Comparison of ENCODE assay signal across 1 cellular context in genomic region chr3:18208856-18209255, GRCh38.
TF ChIP-seq lines count a peak whose summit lies in the region.

No MANE protein-coding gene starts in this region.

TF ChIP-seq in K562, 482 proteins besides CTCF, POLR2A, EP300 and RAD21 (continued from another document and continues in another):
- TF ChIP-seq ZBTB11 (CRISPR knock-in tag; IDR thresholded peaks at IDR 0.05) (peak in 1 of 3 experiments; percentile 38; a peak in 1 of 6 replicates), SMARCA4 (IDR thresholded peaks at IDR 0.05) (no peak), ELK1 (CRISPR knock-in tag; IDR thresholded peaks at IDR 0.05) (no peak), TCF3 (CRISPR knock-in tag; IDR thresholded peaks at IDR 0.05) (0 out of 2 replicates have a peak, but pooled peaks have one; percentile 6), ELF4 (CRISPR knock-in tag; IDR thresholded peaks at IDR 0.05) (no peak), PKNOX1 (IDR thresholded peaks at IDR 0.05) (no peak), ZNF699 (CRISPR knock-in tag; IDR thresholded peaks at IDR 0.05; ENCODE audit: insufficient replicate concordance) (no peak), ZNF57 (CRISPR knock-in tag; IDR thresholded peaks at IDR 0.05) (no peak), MEIS2 (IDR thresholded peaks at IDR 0.05; ENCODE audit: partially characterized antibody) (peak; percentile 6), FOXA3 (CRISPR knock-in tag; conservative IDR thresholded peaks at IDR 0.05 in 1 of 2, IDR thresholded peaks at IDR 0.05 in 1 of 2) (no peak), ZNF274 (IDR thresholded peaks at IDR 0.05; ENCODE audit: borderline replicate concordance, low read depth, low read length) (no peak), NR3C1 (CRISPR knock-in tag; IDR thresholded peaks at IDR 0.05) (no peak), ZFPM2 (CRISPR knock-in tag; IDR thresholded peaks at IDR 0.05) (no peak), PPARD (CRISPR knock-in tag; IDR thresholded peaks at IDR 0.05) (no peak), ZNF717 (CRISPR knock-in tag; IDR thresholded peaks at IDR 0.05) (no peak), SMARCC2 (IDR thresholded peaks at IDR 0.05; ENCODE audit: low read depth) (no peak), SLC30A9 (CRISPR knock-in tag; IDR thresholded peaks at IDR 0.05) (no peak), ESRRA (IDR thresholded peaks at IDR 0.05; ENCODE audit: borderline replicate concordance, low read depth) (no peak), SAFB2 (IDR thresholded peaks at IDR 0.05; ENCODE audit: borderline replicate concordance, low read depth, low read length, severe bottlenecking) (no peak), ZSCAN32 (CRISPR knock-in tag; IDR thresholded peaks at IDR 0.05) (peak; percentile 52; the same call in 1 of the 2 replicates), MLX (CRISPR knock-in tag; conservative IDR thresholded peaks at IDR 0.05) (no peak), ZNF766 (CRISPR knock-in tag; conservative IDR thresholded peaks at IDR 0.05) (0 out of 2 replicates have a peak, but pooled peaks have one; percentile 20), MAFG (tag; conservative IDR thresholded peaks at IDR 0.05) (peak; percentile 61; the same call in 1 of the 2 replicates), TAF9B (IDR thresholded peaks at IDR 0.05; ENCODE audit: partially characterized antibody) (no peak), POLR3G (IDR thresholded peaks at IDR 0.05; ENCODE audit: extremely low read depth, insufficient read length, insufficient replicate concordance) (no peak), MBD2 (IDR thresholded peaks at IDR 0.05; ENCODE audit: borderline replicate concordance, low read depth) (no peak), TAF1 (IDR thresholded peaks at IDR 0.05; ENCODE audit: control insufficient read depth, extremely low read depth, insufficient read depth, low read length, severe bottlenecking) (no peak), XRCC5 (IDR thresholded peaks at IDR 0.05; ENCODE audit: low read depth, low read length) (no peak), MGA (IDR thresholded peaks at IDR 0.05) (peak; percentile 28; the same call in 1 of the 2 replicates), ELF1 (tag; IDR thresholded peaks at IDR 0.05) (no peak), MCM2 (IDR thresholded peaks at IDR 0.05; ENCODE audit: low read depth) (no peak), ZBTB17 (CRISPR knock-in tag; IDR thresholded peaks at IDR 0.05) (peak; percentile 97), ZBTB34 (CRISPR knock-in tag; IDR thresholded peaks at IDR 0.05) (no peak), TSHZ1 (CRISPR knock-in tag; IDR thresholded peaks at IDR 0.05) (no peak)
